9 cellular contexts compared by ENCODE assay signal in the genomic region with DNA sequence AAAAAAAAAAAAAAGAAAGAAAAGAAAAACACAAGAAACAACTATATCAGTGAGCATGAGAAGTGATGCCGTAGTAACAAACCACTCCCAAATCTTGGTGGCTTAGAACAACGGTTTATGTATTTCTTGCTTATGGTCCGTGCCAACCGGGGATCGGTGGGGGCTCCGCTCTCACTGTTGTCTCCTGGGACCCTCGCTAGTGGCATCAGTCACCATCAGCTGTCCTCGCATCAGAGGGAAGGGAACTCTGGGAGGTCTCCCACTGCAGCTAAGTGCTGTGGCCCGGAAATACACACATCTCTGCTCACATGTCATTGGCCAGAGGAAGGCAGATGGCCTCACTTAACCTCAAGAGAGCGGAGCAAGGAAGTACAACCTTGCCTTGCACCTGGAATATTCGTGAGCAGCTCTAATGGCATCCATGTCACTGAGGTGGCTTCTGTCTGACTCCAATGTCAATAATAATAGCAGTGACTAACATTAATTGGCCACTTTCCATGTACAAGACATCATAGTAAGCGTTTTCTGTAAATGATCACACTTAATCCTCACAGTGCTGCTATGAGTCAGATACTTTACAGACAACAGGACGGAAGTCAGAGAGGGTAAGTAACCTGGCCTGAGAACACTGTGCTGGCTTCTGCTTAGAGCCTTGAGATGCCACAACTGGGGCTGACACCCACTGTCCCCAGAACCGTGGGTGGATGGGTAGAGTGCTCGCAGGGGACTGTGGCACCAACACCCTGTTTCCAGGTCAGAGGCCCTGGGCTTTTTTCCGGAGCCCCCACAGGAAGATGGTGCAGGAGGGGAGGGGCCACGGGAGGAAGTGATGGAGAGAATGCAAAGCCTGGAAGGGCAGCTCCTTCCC. TPM values are rescaled to one million over a fixed set of nuclear protein-coding genes. Genes with fewer than 3 reads are reported as not detected.
DNase-seq lines count a peak whose midpoint lies in the region; ATAC-seq and TF ChIP-seq lines count a peak whose summit lies in the region.
"Had no signal": no experiment of that assay in that cellular context is flagged by ENCODE, and none has a peak within 500 bp of the region (broad histone marks: within the 10 kb centered on the region; RNA-seq: fewer than 3 reads in every experiment).

No MANE protein-coding gene starts in this region.

- H3K79me2 ChIP-seq in mammary epithelial cell (ENCODE audit: insufficient read depth, low read length), result no peaks in the 10 kb centered on the region
- no peaks in the 10 kb centered on the region for H3K79me2 ChIP-seq in MM.1S (ENCODE audit: low read length)

- dilution Hi-C loops in mammary epithelial cell (cut with HindIII; ENCODE audit: low sequenced_read_pairs), result no loop called here

- DNase-seq in DMS53 (lab: John Stamatoyannopoulos, UW) (peak; percentile 94), NCI-H1436 (lab: John Stamatoyannopoulos, UW) (peak; percentile 32), mammary epithelial cell (peak; percentile 87), mucosa of descending colon (no peak), transverse colon (no peak), sciatic nerve (ENCODE audit: low spot score) (no peak), MM.1S (no peak), GM13976 (ENCODE audit: low spot score) (no peak)
- DNase-seq: NCI-H1092 had no signal

- TF ChIP-seq CTCF in mammary epithelial cell (conservative IDR thresholded peaks at IDR 0.05 in 1 of 2, IDR thresholded peaks at IDR 0.05 in 1 of 2; ENCODE audit: extremely low read depth in 1 of 2, insufficient read depth in 1 of 2, low read depth in 1 of 2, low read length in 2 of 2) (no peak), mucosa of descending colon (IDR thresholded peaks at IDR 0.05) (no peak), transverse colon (IDR thresholded peaks at IDR 0.05) (no peak), MM.1S (IDR thresholded peaks at IDR 0.05; ENCODE audit: low read length) (no peak), GM13976 (IDR thresholded peaks at IDR 0.05; ENCODE audit: borderline replicate concordance, control extremely low read depth, extremely low read depth, insufficient read depth, missing control alignments) (no peak)

- no peak overlapping the region for H3K9ac ChIP-seq in mammary epithelial cell (ENCODE audit: insufficient read depth, low read length)
- no peak overlapping the region for H3K9ac ChIP-seq in MM.1S (ENCODE audit: low read length)

- H3K4me2 ChIP-seq in mammary epithelial cell (ENCODE audit: insufficient read depth, low read depth, low read length), result peak overlapping the region; percentile 16
- H3K4me2 ChIP-seq in MM.1S (ENCODE audit: low read depth, low read length), result no peak overlapping the region

- BruUV-seq in mammary epithelial cell (replicated peaks; lab: Mats Ljungman, UMichigan), result no TSS peak

- TF ChIP-seq POLR2A in transverse colon (IDR thresholded peaks at IDR 0.05), result no peak

- H3K4me1 ChIP-seq in mammary epithelial cell (ENCODE audit: insufficient read depth, low read length), result peaks cover 11% of the 10 kb centered on the region
- H3K4me1 ChIP-seq in mucosa of descending colon (ENCODE audit: low read depth), result no peaks in the 10 kb centered on the region
- H3K4me1 ChIP-seq in transverse colon, result no peaks in the 10 kb centered on the region
- H3K4me1 ChIP-seq in MM.1S (ENCODE audit: low read length), result no peaks in the 10 kb centered on the region

- H3K27ac ChIP-seq in mammary epithelial cell (ENCODE audit: insufficient read depth, low read depth, low read length) (no peak overlapping the region), transverse colon (no peak overlapping the region), MM.1S (ENCODE audit: low read length) (no peak overlapping the region)

- H3K9me2 ChIP-seq in MM.1S (replicated peaks; ENCODE audit: insufficient read depth, low read length), result no peaks in the 10 kb centered on the region

- H2AFZ ChIP-seq in mammary epithelial cell (ENCODE audit: low read depth, low read length), result peak overlapping the region; percentile 52
- no peak overlapping the region for H2AFZ ChIP-seq in MM.1S (ENCODE audit: low read length)

- H3K27me3 ChIP-seq in mammary epithelial cell (ENCODE audit: insufficient read depth, low read length), result no peaks in the 10 kb centered on the region
- H3K27me3 ChIP-seq in transverse colon, result peaks cover 11% of the 10 kb centered on the region
- 0 out of 2 replicates have a peak, but pooled peaks cover 4% of the 10 kb centered on the region for H3K27me3 ChIP-seq in MM.1S (replicated peaks; ENCODE audit: insufficient read depth, low read length)

- ATAC-seq in mucosa of descending colon (peak; percentile 44), sciatic nerve (no peak)

- H3K36me3 ChIP-seq in mammary epithelial cell (ENCODE audit: insufficient read depth, low read length) (no peaks in the 10 kb centered on the region), mucosa of descending colon (ENCODE audit: low read depth) (no peaks in the 10 kb centered on the region), transverse colon (no peaks in the 10 kb centered on the region), MM.1S (replicated peaks; ENCODE audit: insufficient read depth, low read length) (no peaks in the 10 kb centered on the region)

- H3K4me3 ChIP-seq in mammary epithelial cell (replicated peaks in 1 of 3; ENCODE audit: insufficient read depth in 1 of 3, low read depth in 2 of 3, low read length in 3 of 3), result no peak overlapping the region
- H3K4me3 ChIP-seq in mucosa of descending colon, result no peak overlapping the region
- no peak overlapping the region for H3K4me3 ChIP-seq in transverse colon
- no peak overlapping the region for H3K4me3 ChIP-seq in MM.1S (ENCODE audit: low read length)

- intact Hi-C loops in mammary epithelial cell (cut with micrococcal nuclease) (no loop called here), mucosa of descending colon (cut with DNase I, micrococcal nuclease) (no loop called here), transverse colon (cut with DNase I; ENCODE audit: low total_unique reads) (no loop called here), sciatic nerve (cut with DNase I) (no loop called here)

- in situ Hi-C loops in mammary epithelial cell (cut with MboI; ENCODE audit: low sequenced_read_pairs in 2 of 2) (no loop called here), transverse colon (cut with MboI; ENCODE audit: low pct_ligation_motif_present in 1 of 4, low pct_unique_long_range_greater_than_20kb in 1 of 4, low sequenced_read_pairs in 3 of 4) (no loop called here), GM13976 (cut with MboI; ENCODE audit: low sequenced_read_pairs, unreplicated experiment) (no loop called here)

- 68% methylated on average over 16 of the region's 17 CpGs for WGBS in mammary epithelial cell (ENCODE audit: low coverage, missing lambda C conversion rate)
- WGBS in transverse colon (ENCODE audit: low coverage in 1 of 2), 2 donors, result 66 to 73% methylated on average over 3 to 17 of the region's 17 CpGs

- no peaks in the 10 kb centered on the region for H3F3A ChIP-seq in MM.1S (ENCODE audit: insufficient read depth, low read length)

- no peak for TF ChIP-seq EP300 in transverse colon (IDR thresholded peaks at IDR 0.05; ENCODE audit: low read depth)

- H4K20me1 ChIP-seq in mammary epithelial cell (ENCODE audit: insufficient read depth, low read length) (no peaks in the 10 kb centered on the region), MM.1S (ENCODE audit: insufficient read depth, low read length) (no peaks in the 10 kb centered on the region)

- no peaks in the 10 kb centered on the region for H3K9me3 ChIP-seq in mammary epithelial cell (replicated peaks; ENCODE audit: insufficient read depth, low read length)
- no peaks in the 10 kb centered on the region for H3K9me3 ChIP-seq in mucosa of descending colon
- H3K9me3 ChIP-seq in transverse colon, result no peaks in the 10 kb centered on the region
- H3K9me3 ChIP-seq in MM.1S (replicated peaks; ENCODE audit: insufficient read depth, low read length), result no peaks in the 10 kb centered on the region

- CTCF ChIA-PET in mammary epithelial cell (lab: Charles Lee; ENCODE audit: low non-redundant PET), result no interaction called here

RNA-seq across cellular contexts. Expression of gene LHFPL5, which starts 5.9 kb away (rescaled TPM):
- total RNA-seq in mammary epithelial cell, result not detected
- not detected for polyA plus RNA-seq in mammary epithelial cell
- polyA minus RNA-seq in mammary epithelial cell, result not detected
- under 1 TPM in 1 of 3 donors, not detected in 2; 0.19 TPM for total RNA-seq in mucosa of descending colon
- total RNA-seq in transverse colon, result not detected
- total RNA-seq in sciatic nerve, result not detected

RNA-seq across cellular contexts. Expression of gene CLPS, which starts 13.9 kb away (rescaled TPM):
- not detected for total RNA-seq in mammary epithelial cell
- polyA plus RNA-seq in mammary epithelial cell, result not detected
- not detected for polyA minus RNA-seq in mammary epithelial cell
- not detected for total RNA-seq in mucosa of descending colon
- total RNA-seq in transverse colon, result not detected
- 3.8 TPM for total RNA-seq in sciatic nerve

RNA-seq across cellular contexts. Expression of gene CLPSL1, which starts 30.2 kb away (rescaled TPM):
- not detected for total RNA-seq in mammary epithelial cell
- not detected for polyA plus RNA-seq in mammary epithelial cell
- not detected for polyA minus RNA-seq in mammary epithelial cell
- total RNA-seq in mucosa of descending colon, result not detected
- not detected for total RNA-seq in transverse colon
- total RNA-seq in sciatic nerve, result not detected

RNA-seq across cellular contexts. Expression of gene CLPSL2, which starts 34.7 kb away (rescaled TPM):
- total RNA-seq in mammary epithelial cell (not detected), mucosa of descending colon (not detected), transverse colon (not detected), sciatic nerve (not detected)
- polyA plus RNA-seq in mammary epithelial cell, result not detected
- not detected for polyA minus RNA-seq in mammary epithelial cell

Comparison
In these comparisons a context has a peak if more than half of its experiments do, and no peak if none do; other contexts are left out.
1. DNase-seq: peak in DMS53 (single experiment), NCI-H1436 (single experiment) and mammary epithelial cell (single experiment); none in mucosa of descending colon (0 of 3), transverse colon (single experiment), sciatic nerve (single experiment), MM.1S (single experiment) and GM13976 (single experiment).